29 cellular contexts compared by ENCODE assay signal in the genomic region with DNA sequence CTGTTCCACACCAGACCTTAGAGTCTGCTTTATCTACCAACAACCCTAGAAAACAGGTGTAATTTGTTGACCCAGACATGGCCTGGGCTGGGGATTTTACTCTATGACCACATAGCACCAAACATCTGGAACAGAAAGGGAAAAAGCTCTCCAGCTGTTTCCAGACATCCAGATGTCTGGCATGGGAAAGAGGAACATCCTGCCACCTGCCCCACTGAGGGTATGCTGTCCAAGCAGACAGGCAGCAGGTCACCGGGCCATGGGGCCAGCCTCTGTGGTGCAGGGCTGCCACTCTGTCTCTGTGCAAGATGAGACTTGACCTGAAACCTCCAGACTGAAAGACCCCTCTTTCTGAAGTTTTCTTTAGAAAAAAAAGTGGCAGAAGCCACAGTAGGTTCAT.
"Had no signal": no experiment of that assay in that cellular context is flagged by ENCODE, and none has a peak within 500 bp of the region (broad histone marks: within the 10 kb centered on the region; RNA-seq: fewer than 3 reads in every experiment).

No MANE protein-coding gene starts in this region.

- H3K27ac ChIP-seq: adrenal gland, ascending aorta, brain microvascular endothelial cell, foreskin keratinocyte, left lung, parathyroid adenoma, right lobe of liver, tibial artery, WERI-Rb-1 had no signal

- H3K4me3 Mint-ChIP-seq: activated CD8-positive, alpha-beta T cell treated with anti-CD3 and anti-CD28 coated beads, Interleukin-2, amount 10 ng/mL, durations not matched to agents 7 days and 5 days; activated naive CD8-positive, alpha-beta T cell; activated T-cell treated with anti-CD3 and anti-CD28 coated beads, Interleukin-2, amount 50 U/mL, for 24 hours; mesothelial cell of epicardium; nephron progenitor cell; stimulated activated effector memory CD8-positive, alpha-beta T cell treated with anti-CD3 and anti-CD28 coated beads, Interleukin-12 subunit alpha, Interleukin-12 subunit beta, amount 100 ng/mL, for 72 hours; stimulated activated naive CD8-positive, alpha-beta T cell treated with anti-CD3 and anti-CD28 coated beads, Interleukin-15, amount 100 ng/mL, for 72 hours had no signal

- H2AFZ ChIP-seq: parathyroid adenoma had no signal

- ATAC-seq: activated CD8-positive, alpha-beta T cell treated with anti-CD3 and anti-CD28 coated beads, Interleukin-2, amount 10 ng/mL, durations not matched to agents 7 days and 5 days; foreskin keratinocyte; left lung; right lobe of liver; stimulated activated effector memory CD8-positive, alpha-beta T cell treated with anti-CD3 and anti-CD28 coated beads, Interleukin-12 subunit alpha, Interleukin-12 subunit beta, amount 100 ng/mL, for 72 hours; stimulated activated naive CD8-positive, alpha-beta T cell treated with anti-CD3 and anti-CD28 coated beads, Interleukin-15, amount 100 ng/mL, for 72 hours had no signal

- H3K27ac Mint-ChIP-seq: activated CD8-positive, alpha-beta T cell treated with anti-CD3 and anti-CD28 coated beads, Interleukin-2, amount 10 ng/mL, durations not matched to agents 7 days and 5 days; activated naive CD8-positive, alpha-beta T cell; activated T-cell treated with anti-CD3 and anti-CD28 coated beads, Interleukin-2, amount 50 U/mL, for 24 hours; activated T-helper 2 cell treated with anti-CD3 and anti-CD28 coated beads, Interferon-gamma antibody, Interleukin-2, Interleukin-4, amounts not matched to agents 10 μg/mL and 5 μg/mL and 100 μg/mL, durations not matched to agents 14 hours and 24 hours and 36 hours; mesothelial cell of epicardium; nephron progenitor cell; stimulated activated effector memory CD8-positive, alpha-beta T cell treated with anti-CD3 and anti-CD28 coated beads, Interleukin-12 subunit alpha, Interleukin-12 subunit beta, amount 100 ng/mL, for 72 hours; stimulated activated naive CD8-positive, alpha-beta T cell treated with anti-CD3 and anti-CD28 coated beads, Interleukin-15, amount 100 ng/mL, for 72 hours had no signal

- H3K27me3 Mint-ChIP-seq: activated naive CD8-positive, alpha-beta T cell; stimulated activated naive CD8-positive, alpha-beta T cell treated with anti-CD3 and anti-CD28 coated beads, Interleukin-15, amount 100 ng/mL, for 72 hours had no signal

- H3K9me3 ChIP-seq: adrenal gland, ascending aorta, left lung, right lobe of liver, tibial artery had no signal

- H3K4me1 ChIP-seq: ascending aorta, foreskin keratinocyte, left lung, parathyroid adenoma, right lobe of liver, tibial artery had no signal

- H3K9me3 Mint-ChIP-seq: activated T-cell treated with anti-CD3 and anti-CD28 coated beads, Interleukin-2, amount 50 U/mL, for 24 hours; activated T-helper 2 cell treated with anti-CD3 and anti-CD28 coated beads, Interferon-gamma antibody, Interleukin-2, Interleukin-4, amounts not matched to agents 10 μg/mL and 5 μg/mL and 100 μg/mL, durations not matched to agents 14 hours and 24 hours and 36 hours; mesothelial cell of epicardium; nephron progenitor cell; stimulated activated effector memory CD8-positive, alpha-beta T cell treated with anti-CD3 and anti-CD28 coated beads, Interleukin-12 subunit alpha, Interleukin-12 subunit beta, amount 100 ng/mL, for 72 hours; stimulated activated naive CD8-positive, alpha-beta T cell treated with anti-CD3 and anti-CD28 coated beads, Interleukin-15, amount 100 ng/mL, for 72 hours had no signal

- H3K4me3 ChIP-seq: adrenal gland, ascending aorta, left lung, right lobe of liver, tibial artery had no signal

- H3K79me2 ChIP-seq: parathyroid adenoma had no signal

- H3K27me3 ChIP-seq: adrenal gland, ascending aorta, brain microvascular endothelial cell, left lung, right lobe of liver, tibial artery had no signal

- H3K4me1 Mint-ChIP-seq: mesothelial cell of epicardium had no signal

- DNase-seq: activated CD4-positive, alpha-beta T cell treated with anti-CD3 and anti-CD28 coated beads, Interleukin-2, amount 50 U/mL, for 1 hour; activated CD4-positive, CD25-positive, alpha-beta regulatory T cell treated with anti-CD3 and anti-CD28 coated beads, Interleukin-2, amount 50 U/mL, for 72 hours; activated CD8-positive, alpha-beta T cell treated with anti-CD3 and anti-CD28 coated beads, Interleukin-2, amount 10 ng/mL, durations not matched to agents 7 days and 5 days; activated naive CD4-positive, alpha-beta T cell; activated T-cell treated with anti-CD3 and anti-CD28 coated beads, Interleukin-2, amount 50 U/mL, for 24 hours; adrenal gland; brain microvascular endothelial cell; central memory CD4-positive, alpha-beta T cell; effector memory CD4-positive, alpha-beta T cell; foreskin keratinocyte; hippocampal formation; kidney glomerular epithelial cell; left lung; mammary epithelial cell; nephron progenitor cell; nucleus accumbens; right lobe of liver; small intestine; stimulated activated CD4-positive, alpha-beta T cell treated with anti-CD3 and anti-CD28 coated beads, Interleukin-2, amount 100 ng/mL, for 24 hours; stimulated activated naive CD8-positive, alpha-beta T cell treated with anti-CD3 and anti-CD28 coated beads, Interleukin-15, amount 100 ng/mL, for 72 hours; tibial artery; WERI-Rb-1 had no signal

- H3K9ac ChIP-seq: parathyroid adenoma had no signal

- H3K36me3 Mint-ChIP-seq: mesothelial cell of epicardium had no signal

- FAIRE-seq: small intestine, TTC549 had no signal

- H3K36me3 ChIP-seq: adrenal gland, ascending aorta, brain microvascular endothelial cell, left lung, right lobe of liver, tibial artery, WERI-Rb-1 had no signal
